Comparison of ENCODE assay signal across 8 cellular contexts in genomic region chr10:93993782-93994668, GRCh38. TPM values are rescaled to one million over a fixed set of nuclear protein-coding genes. Genes with fewer than 3 reads are reported as not detected.
A peak's percentile ranks its signal among the peaks of the same experiment; 100 is the strongest.
DNase-seq lines count a peak whose midpoint lies in the region; ATAC-seq and TF ChIP-seq lines count a peak whose summit lies in the region.

PLCE1 (plus strand) TSS chr10:93993931; CDS start chr10:94031047, 37,116 bp downstream.

- peaks cover 0 to 5% (median 0%) of the 10 kb centered on the region in 3 donors for H3K9me3 Mint-ChIP-seq in T-cell

- no peak for TF ChIP-seq POLR2A in stomach (IDR thresholded peaks at IDR 0.05)

- TF ChIP-seq CTCF in left lung (IDR thresholded peaks at IDR 0.05) (no peak), stomach (IDR thresholded peaks at IDR 0.05) (peak in 1 of 7 experiments; percentile 21)

- peak within 1 kb of the TSS in 1 of 2 donors; percentile 28 for H3K27ac ChIP-seq in left lung
- H3K27ac ChIP-seq in stomach, result peak within 1 kb of the TSS; percentile 69 to 84 (median 80)

- H3K4me3 ChIP-seq in H7 (ENCODE audit: insufficient read depth, low read depth, low read length) (peak within 1 kb of the TSS; percentile 52), left lung (peak within 1 kb of the TSS; percentile 47 to 49), stomach (peak within 1 kb of the TSS; percentile 62 to 73 (median 64))

- H3K4me1 ChIP-seq in left lung, result peaks cover 0 to 12% of the 10 kb centered on the region in 2 donors
- peaks cover 25 to 65% (median 37%) of the 10 kb centered on the region in 4 donors for H3K4me1 ChIP-seq in stomach

- CTCF ChIA-PET in T-cell (lab: Charles Lee), result no interaction called here

- peaks cover 55 to 71% of the 10 kb centered on the region in 2 donors for H3K27me3 Mint-ChIP-seq in T-cell

- H3K4me3 Mint-ChIP-seq in T-cell, result peak within 1 kb of the TSS in 1 of 3 donors; percentile 8

- H3K36me3 Mint-ChIP-seq in T-cell, result peaks cover 5% of the 10 kb centered on the region

- no peak for TF ChIP-seq EP300 in stomach (IDR thresholded peaks at IDR 0.05)

- H3K9me3 ChIP-seq in left lung (no peaks in the 10 kb centered on the region), stomach (no peaks in the 10 kb centered on the region)

- intact Hi-C loops in left lung (cut with DNase I) (no loop called here), stomach (cut with DNase I; ENCODE audit: low total_unique reads) (no loop called here)

- H3K27me3 ChIP-seq in H7 (ENCODE audit: control insufficient read depth, insufficient read depth, low read length), result peaks cover 65% of the 10 kb centered on the region
- peaks cover 25 to 66% of the 10 kb centered on the region in 2 donors for H3K27me3 ChIP-seq in left lung
- peaks cover 0 to 31% (median 6%) of the 10 kb centered on the region in 3 donors for H3K27me3 ChIP-seq in stomach

- no peak within 1 kb of the TSS for H3K27ac Mint-ChIP-seq in T-cell

- 2 to 6% (median 2%) methylated on average over 7 to 92 of the region's 92 CpGs for WGBS in stomach, 5 donors

- H3K4me1 Mint-ChIP-seq in T-cell, result peaks cover 0 to 6% (median 5%) of the 10 kb centered on the region in 3 donors

- ATAC-seq in left lung (peak; percentile 80), T-cell (replicated peaks in 1 of 4) (no peak), HG02571 (IDR thresholded peaks at IDR 0.05; ENCODE audit: unreplicated experiment) (no peak)

- H3K36me3 ChIP-seq in H7 (replicated peaks; ENCODE audit: control insufficient read depth, insufficient read depth, low read length), result no peaks in the 10 kb centered on the region
- no peaks in the 10 kb centered on the region for H3K36me3 ChIP-seq in left lung
- H3K36me3 ChIP-seq in stomach, result no peaks in the 10 kb centered on the region

- DNase-seq in DMS79 treated with DMSO at 0.1 percent for 48 hours (lab: John Stamatoyannopoulos, UW), result peak; percentile 1
- peak; percentile 88 for DNase-seq in H7
- peak; percentile 62 for DNase-seq in NCI-H774 (lab: John Stamatoyannopoulos, UW)
- DNase-seq in dermis blood vessel endothelial cell, result peak; percentile 21
- DNase-seq in left lung, result peak in 1 of 2 donors; percentile 83
- peak; percentile 70 for DNase-seq in stomach
- DNase-seq in T-cell, result no peak

- POLR2A ChIA-PET in T-cell (lab: Charles Lee), result no interaction called here

RNA-seq across cellular contexts. Expression of gene PLCE1, which starts in this region (rescaled TPM):
- total RNA-seq in H7 (2014; rRNA removed; shearing (Covaris generic)), result 0.52 and 0.69 TPM in 2 replicates
- total RNA-seq in dermis blood vessel endothelial cell, result 2.7 and 3.6 TPM in 2 replicates
- total RNA-seq in left lung, result 1 to 10 TPM; 6.9 to 9.8 TPM
- total RNA-seq in stomach, result 10 to 100 TPM; 12.0 to 25.5 (median 19.2) TPM
- 1 to 10 TPM in 2 of 3 donors, under 1 TPM in 1; 0.98 to 5.3 (median 2.1) TPM for polyA plus RNA-seq in stomach
- total RNA-seq in T-cell, result under 1 TPM in 3 of 5 donors, not detected in 2; 0.03 to 0.06 (median 0.03) TPM

Comparison
In these comparisons a context has a peak if more than half of its experiments do, and no peak if none do; other contexts are left out.
1. Peak in DNase-seq and H3K4me3 ChIP-seq in H7; RNA of the gene not detected or under 1 TPM.
2. DNase-seq: peak in DMS79 treated with DMSO at 0.1 percent for 48 hours (single experiment), NCI-H774 (single experiment), dermis blood vessel endothelial cell (single experiment) and stomach (single experiment); none in T-cell (0 of 34).
3. Peak in every context shown above with its lines, with median percentiles within 50 percentile points of each other: H3K4me3 ChIP-seq.